ENCODE assay signal across 1 cellular context in the genomic region with DNA sequence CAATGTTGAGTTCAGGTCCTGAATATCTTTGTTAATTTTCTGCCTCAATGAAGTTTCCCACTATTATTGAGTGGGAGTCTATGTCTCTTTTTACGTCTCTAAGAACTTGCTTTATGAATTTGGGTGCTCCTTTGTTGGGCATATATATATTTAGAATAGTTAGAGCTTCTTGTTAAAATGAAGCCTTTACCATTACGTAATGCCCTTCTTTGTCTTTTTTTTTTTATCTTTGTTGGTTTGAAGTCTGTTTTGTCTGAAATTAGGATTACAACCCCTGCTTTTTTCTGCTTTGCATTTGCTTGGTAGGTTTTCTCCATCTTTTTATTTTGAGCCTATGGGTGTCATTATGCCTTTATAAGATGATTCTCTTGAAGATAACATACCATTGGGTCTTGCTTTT.
TF ChIP-seq lines count a peak whose summit lies in the region.

No MANE protein-coding gene starts in this region.

TF ChIP-seq in HEK293, 187 proteins besides CTCF, POLR2A, EP300 and RAD21 (continued from another document):
- TF ChIP-seq, protein P1, sequence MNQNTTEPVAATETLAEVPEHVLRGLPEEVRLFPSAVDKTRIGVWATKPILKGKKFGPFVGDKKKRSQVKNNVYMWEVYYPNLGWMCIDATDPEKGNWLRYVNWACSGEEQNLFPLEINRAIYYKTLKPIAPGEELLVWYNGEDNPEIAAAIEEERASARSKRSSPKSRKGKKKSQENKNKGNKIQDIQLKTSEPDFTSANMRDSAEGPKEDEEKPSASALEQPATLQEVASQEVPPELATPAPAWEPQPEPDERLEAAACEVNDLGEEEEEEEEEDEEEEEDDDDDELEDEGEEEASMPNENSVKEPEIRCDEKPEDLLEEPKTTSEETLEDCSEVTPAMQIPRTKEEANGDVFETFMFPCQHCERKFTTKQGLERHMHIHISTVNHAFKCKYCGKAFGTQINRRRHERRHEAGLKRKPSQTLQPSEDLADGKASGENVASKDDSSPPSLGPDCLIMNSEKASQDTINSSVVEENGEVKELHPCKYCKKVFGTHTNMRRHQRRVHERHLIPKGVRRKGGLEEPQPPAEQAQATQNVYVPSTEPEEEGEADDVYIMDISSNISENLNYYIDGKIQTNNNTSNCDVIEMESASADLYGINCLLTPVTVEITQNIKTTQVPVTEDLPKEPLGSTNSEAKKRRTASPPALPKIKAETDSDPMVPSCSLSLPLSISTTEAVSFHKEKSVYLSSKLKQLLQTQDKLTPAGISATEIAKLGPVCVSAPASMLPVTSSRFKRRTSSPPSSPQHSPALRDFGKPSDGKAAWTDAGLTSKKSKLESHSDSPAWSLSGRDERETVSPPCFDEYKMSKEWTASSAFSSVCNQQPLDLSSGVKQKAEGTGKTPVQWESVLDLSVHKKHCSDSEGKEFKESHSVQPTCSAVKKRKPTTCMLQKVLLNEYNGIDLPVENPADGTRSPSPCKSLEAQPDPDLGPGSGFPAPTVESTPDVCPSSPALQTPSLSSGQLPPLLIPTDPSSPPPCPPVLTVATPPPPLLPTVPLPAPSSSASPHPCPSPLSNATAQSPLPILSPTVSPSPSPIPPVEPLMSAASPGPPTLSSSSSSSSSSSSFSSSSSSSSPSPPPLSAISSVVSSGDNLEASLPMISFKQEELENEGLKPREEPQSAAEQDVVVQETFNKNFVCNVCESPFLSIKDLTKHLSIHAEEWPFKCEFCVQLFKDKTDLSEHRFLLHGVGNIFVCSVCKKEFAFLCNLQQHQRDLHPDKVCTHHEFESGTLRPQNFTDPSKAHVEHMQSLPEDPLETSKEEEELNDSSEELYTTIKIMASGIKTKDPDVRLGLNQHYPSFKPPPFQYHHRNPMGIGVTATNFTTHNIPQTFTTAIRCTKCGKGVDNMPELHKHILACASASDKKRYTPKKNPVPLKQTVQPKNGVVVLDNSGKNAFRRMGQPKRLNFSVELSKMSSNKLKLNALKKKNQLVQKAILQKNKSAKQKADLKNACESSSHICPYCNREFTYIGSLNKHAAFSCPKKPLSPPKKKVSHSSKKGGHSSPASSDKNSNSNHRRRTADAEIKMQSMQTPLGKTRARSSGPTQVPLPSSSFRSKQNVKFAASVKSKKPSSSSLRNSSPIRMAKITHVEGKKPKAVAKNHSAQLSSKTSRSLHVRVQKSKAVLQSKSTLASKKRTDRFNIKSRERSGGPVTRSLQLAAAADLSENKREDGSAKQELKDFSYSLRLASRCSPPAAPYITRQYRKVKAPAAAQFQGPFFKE (tag by site-specific recombination; IDR thresholded peaks at IDR 0.05; ENCODE audit: borderline replicate concordance): no peak
- TF ChIP-seq, protein P2, sequence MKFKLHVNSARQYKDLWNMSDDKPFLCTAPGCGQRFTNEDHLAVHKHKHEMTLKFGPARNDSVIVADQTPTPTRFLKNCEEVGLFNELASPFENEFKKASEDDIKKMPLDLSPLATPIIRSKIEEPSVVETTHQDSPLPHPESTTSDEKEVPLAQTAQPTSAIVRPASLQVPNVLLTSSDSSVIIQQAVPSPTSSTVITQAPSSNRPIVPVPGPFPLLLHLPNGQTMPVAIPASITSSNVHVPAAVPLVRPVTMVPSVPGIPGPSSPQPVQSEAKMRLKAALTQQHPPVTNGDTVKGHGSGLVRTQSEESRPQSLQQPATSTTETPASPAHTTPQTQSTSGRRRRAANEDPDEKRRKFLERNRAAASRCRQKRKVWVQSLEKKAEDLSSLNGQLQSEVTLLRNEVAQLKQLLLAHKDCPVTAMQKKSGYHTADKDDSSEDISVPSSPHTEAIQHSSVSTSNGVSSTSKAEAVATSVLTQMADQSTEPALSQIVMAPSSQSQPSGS (tag by site-specific recombination; IDR thresholded peaks at IDR 0.05; ENCODE audit: low read depth): peak; percentile 52; the same call in 1 of the 2 replicates
